ENCODE assay signal across 9 cellular contexts in the genomic region with DNA sequence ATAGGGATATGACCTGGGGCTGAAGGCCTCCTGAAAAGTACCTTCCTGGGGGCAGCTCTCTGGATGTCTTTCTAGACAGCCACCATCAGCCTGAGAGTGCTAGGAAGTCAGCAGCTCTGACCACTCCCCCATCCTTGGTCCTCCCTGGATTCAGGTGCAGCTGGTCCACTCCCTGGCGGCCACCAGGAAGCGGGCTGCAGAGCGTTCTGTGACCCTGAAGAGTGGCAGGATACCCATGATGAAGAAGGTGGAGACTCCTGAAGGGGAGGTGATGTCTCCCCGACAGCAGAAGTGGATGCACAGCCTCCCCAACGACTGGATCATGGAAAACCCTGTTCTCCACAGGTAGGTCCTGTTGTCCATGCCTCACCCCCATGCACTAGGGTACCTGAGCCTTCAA.
"Had no signal": no experiment of that assay in that cellular context is flagged by ENCODE, and none has a peak within 500 bp of the region (broad histone marks: within the 10 kb centered on the region; RNA-seq: fewer than 3 reads in every experiment).

No MANE protein-coding gene starts in this region.

- H3K36me3 ChIP-seq: HAP-1 had no signal

- H3K4me3 ChIP-seq: GM23248, HAP-1, K562 had no signal

- H3K9ac ChIP-seq: GM23248 had no signal

- ATAC-seq: HCT116, K562 had no signal

- H3K27ac ChIP-seq: GM23248 had no signal

- FAIRE-seq: HTR-8/SVneo, K562 had no signal

- H3K9me3 ChIP-seq: HAP-1 had no signal

- DNase-seq: GM23248, GOT3, H7, IMR-90, KG1 had no signal
